15 cellular contexts compared by ENCODE assay signal in the genomic region with DNA sequence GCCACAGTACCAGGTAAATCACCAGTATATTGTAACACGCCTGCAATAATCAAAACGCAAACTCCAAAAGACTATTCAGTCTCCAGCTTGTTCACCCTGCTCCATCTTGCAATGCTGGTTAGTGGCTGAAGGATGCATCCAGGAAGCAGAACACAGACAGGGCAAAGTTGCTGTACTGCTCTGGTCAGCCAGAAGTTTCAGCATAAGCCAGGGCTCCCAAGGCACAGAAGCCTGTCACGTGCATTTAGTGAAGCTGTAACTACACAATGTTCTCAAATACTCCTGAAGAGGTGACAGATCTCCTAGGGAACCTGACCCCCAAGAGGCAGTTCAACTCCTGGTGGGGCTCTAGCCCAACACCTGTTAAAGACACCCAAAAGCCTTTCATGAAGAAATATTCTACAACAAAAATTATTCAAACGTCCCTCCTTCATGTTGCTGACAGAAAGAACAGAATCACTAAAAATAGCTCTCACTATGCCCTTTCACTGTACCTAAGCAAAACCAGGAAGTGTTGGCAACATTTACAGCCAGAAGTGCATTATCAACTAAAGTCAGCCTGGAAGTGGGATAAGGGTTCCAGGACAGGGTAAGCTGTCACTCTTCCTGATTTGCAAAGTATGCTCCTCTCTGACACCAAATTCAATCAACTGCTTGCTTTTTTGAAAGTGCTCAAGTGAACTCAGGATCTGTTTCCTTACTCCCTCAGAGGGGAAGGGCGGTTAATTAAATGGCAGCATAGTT. TPM values are rescaled to one million over a fixed set of nuclear protein-coding genes. Genes with fewer than 3 reads are reported as not detected.
DNase-seq lines count a peak whose midpoint lies in the region; ATAC-seq and TF ChIP-seq lines count a peak whose summit lies in the region.
"Had no signal": no experiment of that assay in that cellular context is flagged by ENCODE, and none has a peak within 500 bp of the region (broad histone marks: within the 10 kb centered on the region; RNA-seq: fewer than 3 reads in every experiment).

No MANE protein-coding gene starts in this region.

- no peak overlapping the region for H3K14ac ChIP-seq in mesenchymal stem cell (ENCODE audit: low read length in 2 of 2)

- TF ChIP-seq CTCF in right atrium auricular region (IDR thresholded peaks at IDR 0.05) (no peak), coronary artery (IDR thresholded peaks at IDR 0.05) (no peak), lower leg skin (IDR thresholded peaks at IDR 0.05) (no peak), omental fat pad (IDR thresholded peaks at IDR 0.05) (no peak)

- H2AK5ac ChIP-seq in mesenchymal stem cell (ENCODE audit: low read length, severe bottlenecking) = no peak overlapping the region

- peak overlapping the region in 9 of 10 donors; percentile 21 to 80 (median 47) for H3K27ac Mint-ChIP-seq in naive thymus-derived CD8-positive, alpha-beta T cell
- H3K27ac Mint-ChIP-seq: activated CD4-positive, alpha-beta T cell treated with anti-CD3 and anti-CD28 coated beads for 36 hours had no signal

- ATAC-seq in Right ventricle myocardium superior (ENCODE audit: poor library complexity) (peak; percentile 88), omental fat pad (ENCODE audit: low FRiP score) (no peak)
- no peak for ATAC-seq in naive thymus-derived CD8-positive, alpha-beta T cell
- ATAC-seq: activated CD4-positive, alpha-beta T cell treated with anti-CD3 and anti-CD28 coated beads for 36 hours had no signal

- H3K9ac ChIP-seq in mesenchymal stem cell (ENCODE audit: low read length) = no peak overlapping the region
- H3K9ac ChIP-seq: SK-N-SH had no signal

- no peaks in the 10 kb centered on the region for H3K9me3 ChIP-seq in right atrium auricular region
- no peaks in the 10 kb centered on the region for H3K9me3 ChIP-seq in mesenchymal stem cell (ENCODE audit: control insufficient read depth, low read length)
- H3K9me3 ChIP-seq: SK-N-SH had no signal

- no peak overlapping the region for H4K8ac ChIP-seq in mesenchymal stem cell (ENCODE audit: low read length)

- H3K9me3 Mint-ChIP-seq in naive thymus-derived CD8-positive, alpha-beta T cell = no peaks in the 10 kb centered on the region

- H3K79me1 ChIP-seq in mesenchymal stem cell (replicated peaks; ENCODE audit: low read length, poor library complexity, severe bottlenecking) = peaks cover 14% of the 10 kb centered on the region

- no peak for DNase-seq in Right ventricle myocardium superior
- no peak for DNase-seq in right atrium auricular region (ENCODE audit: low spot score)
- DNase-seq in coronary artery (ENCODE audit: low spot score) = no peak
- no peak for DNase-seq in naive thymus-derived CD8-positive, alpha-beta T cell
- no peak for DNase-seq in ACHN
- DNase-seq in lower leg skin (ENCODE audit: low spot score in 2 of 2) = no peak
- DNase-seq in omental fat pad (ENCODE audit: low spot score) = no peak
- DNase-seq in mesenchymal stem cell = no peak
- DNase-seq: activated CD4-positive, alpha-beta T cell treated with anti-CD3 and anti-CD28 coated beads for 36 hours; activated T-cell treated with anti-CD3 and anti-CD28 coated beads, Interleukin-2, amount 50 U/mL, for 1 hour; DND-41; occipital lobe; SK-N-SH; stimulated activated CD4-positive, alpha-beta T cell treated with anti-CD3 and anti-CD28 coated beads, Interleukin-15, amount 100 ng/mL, for 24 hours had no signal

- no peak overlapping the region for H2BK5ac ChIP-seq in mesenchymal stem cell (ENCODE audit: low read depth, low read length, poor library complexity, severe bottlenecking)

- H3K4me3 ChIP-seq in right atrium auricular region (no peak overlapping the region), coronary artery (no peak overlapping the region), lower leg skin (ENCODE audit: low read depth, poor library complexity, severe bottlenecking) (no peak overlapping the region), mesenchymal stem cell (ENCODE audit: insufficient read depth in 1 of 2, low read depth in 1 of 2, low read length in 2 of 2) (no peak overlapping the region)
- H3K4me3 ChIP-seq: lung had no signal

- peaks cover 9 to 26% (median 16%) of the 10 kb centered on the region in 4 donors for H3K4me1 Mint-ChIP-seq in naive thymus-derived CD8-positive, alpha-beta T cell

- H3K4me1 ChIP-seq in right atrium auricular region (peaks cover 0 to 9% of the 10 kb centered on the region in 2 donors), mesenchymal stem cell (ENCODE audit: control insufficient read depth, insufficient read depth, low read depth, low read length) (peaks cover 1% of the 10 kb centered on the region)

- no peak overlapping the region for H3K23ac ChIP-seq in mesenchymal stem cell (ENCODE audit: low read length in 2 of 2)

- 79 to 84% methylated on average over 5 of the region's 5 CpGs for WGBS in lower leg skin, 2 donors
- 97% methylated on average over 4 of the region's 5 CpGs for WGBS in mesenchymal stem cell

- TF ChIP-seq POLR2A in lower leg skin (IDR thresholded peaks at IDR 0.05) = no peak

- H3K27me3 Mint-ChIP-seq in naive thymus-derived CD8-positive, alpha-beta T cell = no peaks in the 10 kb centered on the region
- H3K27me3 Mint-ChIP-seq: activated CD4-positive, alpha-beta T cell treated with anti-CD3 and anti-CD28 coated beads for 36 hours had no signal

- no peak overlapping the region for H3K4me2 ChIP-seq in mesenchymal stem cell (ENCODE audit: low read length, poor library complexity, severe bottlenecking)
- H3K4me2 ChIP-seq: SK-N-SH had no signal

- in situ Hi-C loops in ACHN (cut with HindIII; ENCODE audit: low pct_ligation_motif_present, low pct_unique_long_range_greater_than_20kb, low sequenced_read_pairs) = no loop called here

- H4K91ac ChIP-seq in mesenchymal stem cell (ENCODE audit: low read length) = no peak overlapping the region

- H3K36me3 Mint-ChIP-seq in naive thymus-derived CD8-positive, alpha-beta T cell = peaks cover 0 to 69% (median 7%) of the 10 kb centered on the region in 3 donors

- no peak overlapping the region for H2AFZ ChIP-seq in mesenchymal stem cell (ENCODE audit: low read depth, low read length)

- POLR2A ChIA-PET in naive thymus-derived CD8-positive, alpha-beta T cell (lab: Charles Lee) = no interaction called here

- intact Hi-C loops in Right ventricle myocardium superior (cut with DNase I) (no loop called here), lower leg skin (cut with DNase I; ENCODE audit: low total_unique reads) (no loop called here)

- H3K18ac ChIP-seq in mesenchymal stem cell (ENCODE audit: low read depth in 1 of 2, low read length in 2 of 2) = no peak overlapping the region

- H3K4me3 Mint-ChIP-seq in naive thymus-derived CD8-positive, alpha-beta T cell = no peak overlapping the region
- H3K4me3 Mint-ChIP-seq: activated CD4-positive, alpha-beta T cell treated with anti-CD3 and anti-CD28 coated beads for 36 hours had no signal

- no peaks in the 10 kb centered on the region for H3K27me3 ChIP-seq in right atrium auricular region
- H3K27me3 ChIP-seq in mesenchymal stem cell (ENCODE audit: control insufficient read depth in 1 of 2, insufficient read depth in 1 of 2, low read length in 2 of 2) = no peaks in the 10 kb centered on the region

- peak overlapping the region in 1 of 2 donors; percentile 39 for H3K27ac ChIP-seq in right atrium auricular region
- peak overlapping the region; percentile 46 to 58 for H3K27ac ChIP-seq in coronary artery
- H3K27ac ChIP-seq in mesenchymal stem cell (ENCODE audit: low read length, poor library complexity, severe bottlenecking) = no peak overlapping the region

- peaks cover 11% of the 10 kb centered on the region for H3K36me3 ChIP-seq in right atrium auricular region
- peaks cover 10 to 23% of the 10 kb centered on the region in 2 experiments for H3K36me3 ChIP-seq in mesenchymal stem cell (ENCODE audit: control insufficient read depth in 1 of 2, insufficient read depth in 2 of 2, low read depth in 1 of 2, low read length in 2 of 2)

- H2BK120ac ChIP-seq in mesenchymal stem cell (ENCODE audit: low read depth, low read length) = no peak overlapping the region

- no peak overlapping the region for H2BK15ac ChIP-seq in mesenchymal stem cell (ENCODE audit: low read depth, poor library complexity, severe bottlenecking)

- H2BK12ac ChIP-seq in mesenchymal stem cell (ENCODE audit: low read length in 2 of 2) = no peak overlapping the region

- H3K4ac ChIP-seq in mesenchymal stem cell (ENCODE audit: low read depth in 1 of 2, low read length in 2 of 2) = no peak overlapping the region

RNA-seq across cellular contexts. Expression of a gene that starts 52.1 kb away (rescaled TPM):
- total RNA-seq in Right ventricle myocardium superior = 3.1 TPM
- total RNA-seq in right atrium auricular region = 1 to 10 TPM; 3.3 to 4.9 TPM
- total RNA-seq in naive thymus-derived CD8-positive, alpha-beta T cell = 10 to 100 TPM; 22.2 to 22.8 TPM
- polyA plus RNA-seq in naive thymus-derived CD8-positive, alpha-beta T cell = 1 to 10 TPM; 4.6 to 6.2 (median 5.7) TPM
- 10 to 100 TPM; 11.4 to 13.6 (median 12.5) TPM for total RNA-seq in lower leg skin
- 10 to 100 TPM in 1 of 4 donors, 1 to 10 TPM in 3; 9.4 to 10.1 (median 9.6) TPM for total RNA-seq in omental fat pad
- 12.8 TPM for polyA plus RNA-seq in mesenchymal stem cell (2013, experiment 1 of 2)
- 13.7 TPM for polyA plus RNA-seq in mesenchymal stem cell (2013, experiment 2 of 2)
